ENCODE assay signal across 8 cellular contexts in the genomic region with DNA sequence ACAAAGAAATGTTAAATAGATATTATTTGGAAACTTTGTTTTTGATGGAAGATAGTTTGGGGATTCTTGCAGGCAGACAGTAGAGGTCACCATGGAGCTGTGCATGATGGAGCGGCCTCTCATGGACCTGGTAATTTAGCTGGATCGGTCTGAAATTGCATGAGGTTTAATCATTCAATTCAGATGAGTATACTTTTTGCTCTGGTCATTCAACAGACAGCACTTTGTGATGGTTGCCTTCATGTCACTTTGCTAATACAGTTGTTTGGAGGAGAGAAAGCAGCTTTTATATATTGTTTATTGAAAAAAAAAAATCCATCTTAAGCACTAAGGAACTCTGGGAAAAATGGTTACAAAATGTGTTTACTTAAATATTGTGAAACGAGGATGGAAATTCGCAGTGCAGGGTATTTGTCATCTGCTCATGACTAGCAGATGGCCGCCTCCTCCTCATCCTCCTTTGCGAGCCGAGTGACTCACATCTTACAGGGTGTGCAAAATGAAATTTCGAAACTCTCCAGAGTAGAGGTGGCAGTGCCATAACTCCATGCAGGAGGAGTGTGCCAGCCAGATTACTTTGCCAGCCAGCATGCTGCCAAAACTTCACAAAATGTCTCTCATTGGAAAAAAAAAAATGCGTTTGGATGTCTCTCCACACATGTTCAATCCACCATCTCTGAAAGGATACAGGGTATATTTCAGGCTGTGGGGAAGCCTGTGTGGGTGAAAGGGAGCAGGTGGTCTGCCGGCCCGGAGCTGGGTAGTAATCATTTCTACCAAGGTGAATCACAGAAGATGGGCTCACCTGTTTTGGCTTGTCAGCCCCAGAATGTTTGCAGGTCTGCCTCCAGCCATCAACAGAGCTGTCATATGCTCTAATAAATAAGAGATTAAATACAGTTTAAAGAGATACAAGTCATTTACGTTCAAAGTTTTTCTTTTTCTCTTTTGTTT.
A peak's percentile ranks its signal among the peaks of the same experiment; 100 is the strongest.
DNase-seq lines count a peak whose midpoint lies in the region; ATAC-seq, FAIRE-seq and TF ChIP-seq lines count a peak whose summit lies in the region.

No MANE protein-coding gene starts in this region.

- no peak overlapping the region for H2BK20ac ChIP-seq in H9 (ENCODE audit: low read depth, low read length, poor library complexity, severe bottlenecking)

- ATAC-seq in heart right ventricle (peak; percentile 59 to 94 (median 77)), HG02759 (IDR thresholded peaks at IDR 0.05; ENCODE audit: unreplicated experiment) (no peak)

- H2AFZ ChIP-seq in H9 (ENCODE audit: low read length) = no peak overlapping the region

- H3K9me3 ChIP-seq in H9 (ENCODE audit: control insufficient read depth, low read depth, low read length) = no peaks in the 10 kb centered on the region
- H3K9me3 ChIP-seq in adipocyte (ENCODE audit: control insufficient read depth, low read length) = no peaks in the 10 kb centered on the region
- H3K9me3 ChIP-seq in heart right ventricle = no peaks in the 10 kb centered on the region
- no peaks in the 10 kb centered on the region for H3K9me3 ChIP-seq in sigmoid colon

- H3K4me3 ChIP-seq in AG10803 (ENCODE audit: low read length) (peak overlapping the region; percentile 5; the same call in 1 of the 2 replicates), adipocyte (ENCODE audit: low read length) (peak overlapping the region; percentile 61), heart right ventricle (no peak overlapping the region), sigmoid colon (no peak overlapping the region)

- no peak overlapping the region for H4K5ac ChIP-seq in H9 (ENCODE audit: insufficient read length, low read depth, low read length)

- H3K23ac ChIP-seq in H9 (ENCODE audit: insufficient read length, low read depth, low read length) = no peak overlapping the region

- H2BK5ac ChIP-seq in H9 (ENCODE audit: insufficient read length, low read length) = no peak overlapping the region

- H3K9ac ChIP-seq in H9 (ENCODE audit: extremely low read depth, insufficient read length, low read length) (no peak overlapping the region), adipocyte (ENCODE audit: low read length) (peak overlapping the region; percentile 73)

- no peak overlapping the region for H3K56ac ChIP-seq in H9 (ENCODE audit: insufficient read length, low read depth, low read length)

- H2AK5ac ChIP-seq in H9 (ENCODE audit: insufficient read length, low read length) = no peak overlapping the region

- no peak overlapping the region for H3K4me3 Mint-ChIP-seq in H9

- peak; percentile 96 for DNase-seq in AG10803 (ENCODE audit: low read depth)
- no peak for DNase-seq in H9
- peak; percentile 87 for DNase-seq in RCC 7860 (ENCODE audit: low spot score)
- peak; percentile 95 for DNase-seq in adipocyte (ENCODE audit: low read depth)
- DNase-seq in heart right ventricle = peak; percentile 15 to 30
- peak; percentile 94 for DNase-seq in sigmoid colon
- no peak for DNase-seq in DMS79 (lab: John Stamatoyannopoulos, UW)

- H3T11ph ChIP-seq in H9 (ENCODE audit: low read length) = no peak overlapping the region

- H3K9me3 Mint-ChIP-seq in H9 = peaks cover 68 to 74% of the 10 kb centered on the region in 2 experiments

- H3K4ac ChIP-seq in H9 (ENCODE audit: low read depth, low read length) = no peak overlapping the region

- H4K91ac ChIP-seq in H9 (ENCODE audit: insufficient read length, low read depth, low read length) = no peak overlapping the region

- no peak overlapping the region for H3K18ac ChIP-seq in H9 (ENCODE audit: insufficient read length, low read depth, low read length)

- peaks cover 12% of the 10 kb centered on the region in 2 experiments for H3K4me1 Mint-ChIP-seq in H9

- peaks cover 2% of the 10 kb centered on the region; the same call in 1 of the 2 replicates for H3K27me3 Mint-ChIP-seq in H9 (ENCODE audit: low read depth)

- peak in 2 of 4 donors; percentile 16 to 54 for TF ChIP-seq EP300 in sigmoid colon (IDR thresholded peaks at IDR 0.05)

- no peak overlapping the region for H3K14ac ChIP-seq in H9 (ENCODE audit: insufficient read depth, low read length)

- WGBS in H9 (ENCODE audit: extremely low coverage, insufficient read length, low lambda C conversion rate) = no CpG with 5 or more reads among the region's 12 CpGs
- WGBS in heart right ventricle, 2 donors = 49 to 60% methylated on average over 12 of the region's 12 CpGs
- WGBS in sigmoid colon, 2 donors = 25 to 40% methylated on average over 12 of the region's 12 CpGs

- intact Hi-C loops in heart right ventricle (cut with DNase I) = loop anchor here in 7 of 10 donors (5.0 to 10.0 kb wide), 9 partner anchors 191 to 892 kb away; no protein-coding TSS in a partner anchor
- intact Hi-C loops in sigmoid colon (cut with DNase I) = loop anchor here (2.0 to 10.0 kb wide), 3 partner anchors 235 to 889 kb away; no protein-coding TSS in a partner anchor

- no peak overlapping the region for H3K4me2 ChIP-seq in H9 (ENCODE audit: insufficient read depth, insufficient read length, low read length)

- TF ChIP-seq CTCF in AG10803 (conservative IDR thresholded peaks at IDR 0.05; ENCODE audit: low read length) (peak; percentile 74), H9 (conservative IDR thresholded peaks at IDR 0.05) (peak; percentile 67), heart right ventricle (IDR thresholded peaks at IDR 0.05) (peak; percentile 19 to 76 (median 61)), sigmoid colon (IDR thresholded peaks at IDR 0.05) (peak; percentile 10 to 39 (median 36))

- TF ChIP-seq POLR2A in sigmoid colon (IDR thresholded peaks at IDR 0.05) = no peak

- no peak overlapping the region for H2BK120ac ChIP-seq in H9 (ENCODE audit: low read depth, low read length, poor library complexity, severe bottlenecking)

- H3K36me3 ChIP-seq in adipocyte (ENCODE audit: control insufficient read depth, insufficient read depth, low read length, severe bottlenecking) = no peaks in the 10 kb centered on the region
- H3K36me3 ChIP-seq in heart right ventricle = no peaks in the 10 kb centered on the region
- no peaks in the 10 kb centered on the region for H3K36me3 ChIP-seq in sigmoid colon

- no peaks in the 10 kb centered on the region for H3K23me2 ChIP-seq in H9 (ENCODE audit: insufficient read length, low read depth, low read length, poor library complexity, severe bottlenecking)

- H3K4me1 ChIP-seq in H9 (ENCODE audit: insufficient read depth, low read length) (peaks cover 2% of the 10 kb centered on the region; the same call in 1 of the 2 replicates), adipocyte (ENCODE audit: control insufficient read depth, insufficient read depth, low read length) (peaks cover 48% of the 10 kb centered on the region), heart right ventricle (peaks cover 0 to 11% (median 0%) of the 10 kb centered on the region in 9 donors), sigmoid colon (peaks cover 0 to 26% (median 12%) of the 10 kb centered on the region in 4 donors)

- H3K27ac Mint-ChIP-seq in H9 = no peak overlapping the region

- FAIRE-seq in RCC 7860 (lab: Jason Lieb, UNC) = peak; percentile 90

- H3K79me1 ChIP-seq in H9 (ENCODE audit: insufficient read depth, low read depth, low read length, poor library complexity, severe bottlenecking) = no peaks in the 10 kb centered on the region

- no peaks in the 10 kb centered on the region; a peak in 2 of 7 replicates for H3K36me3 Mint-ChIP-seq in H9 (ENCODE audit: insufficient read depth in 1 of 3, low read depth in 3 of 3)

- no peak overlapping the region for H2BK12ac ChIP-seq in H9 (ENCODE audit: insufficient read length, low read depth, low read length)

- H3K27me3 ChIP-seq in H9 (ENCODE audit: insufficient read depth, low read length) = no peaks in the 10 kb centered on the region
- H3K27me3 ChIP-seq in adipocyte (replicated peaks; ENCODE audit: control insufficient read depth, insufficient read depth, low read length) = no peaks in the 10 kb centered on the region
- peaks cover 0 to 41% (median 0%) of the 10 kb centered on the region in 7 donors for H3K27me3 ChIP-seq in heart right ventricle
- H3K27me3 ChIP-seq in sigmoid colon = no peaks in the 10 kb centered on the region

- no peak overlapping the region for H2BK15ac ChIP-seq in H9 (ENCODE audit: low read depth, low read length)

- no peaks in the 10 kb centered on the region for H4K20me1 ChIP-seq in H9 (ENCODE audit: control insufficient read depth, insufficient read depth, insufficient read length)

- no peaks in the 10 kb centered on the region for H3K79me2 ChIP-seq in H9 (ENCODE audit: insufficient read depth, low read length)

- H3K27ac ChIP-seq in H9 (ENCODE audit: insufficient read length, low read depth, low read length) (no peak overlapping the region), heart right ventricle (no peak overlapping the region), sigmoid colon (peak overlapping the region; percentile 47 to 65 (median 60))

- no peak overlapping the region for H4K8ac ChIP-seq in H9 (replicated peaks; ENCODE audit: insufficient read length, low read depth, low read length)

Comparison
In these comparisons a context has a peak if more than half of its experiments do, and no peak if none do; other contexts are left out.
1. DNase-seq: peak in AG10803 (single experiment), RCC 7860 (single experiment), adipocyte (single experiment), heart right ventricle (2 of 2) and sigmoid colon (single experiment); none in H9 (single experiment) and DMS79 (single experiment).
2. H3K4me3 ChIP-seq: peak in AG10803 (single experiment) and adipocyte (single experiment); none in heart right ventricle (0 of 10) and sigmoid colon (0 of 4).
3. H3K27ac ChIP-seq: peak in sigmoid colon (4 of 4); none in H9 (single experiment) and heart right ventricle (0 of 10).
4. Peak in every context shown above with its lines, with median percentiles within 50 percentile points of each other: CTCF ChIP-seq.